ENCODE assay signal across 8 cellular contexts in genomic region chr13:43878897-43879322, GRCh38. TPM values are rescaled to one million over a fixed set of nuclear protein-coding genes. Genes with fewer than 3 reads are reported as not detected.
DNase-seq lines count a peak whose midpoint lies in the region; ATAC-seq and TF ChIP-seq lines count a peak whose summit lies in the region.

No MANE protein-coding gene starts in this region.

- H3K27me3 ChIP-seq in CD4-positive, alpha-beta T cell (ENCODE audit: control insufficient read depth, insufficient read depth, low read length) = no peaks in the 10 kb centered on the region
- H3K27me3 ChIP-seq in kidney epithelial cell (ENCODE audit: control insufficient read depth, insufficient read depth, low read length) = no peaks in the 10 kb centered on the region

- POLR2A ChIA-PET in CD4-positive, alpha-beta T cell (lab: Charles Lee) = interaction anchor here (0.7 to 1.5 kb wide), 7 partner anchors 11 to 1076 kb away, joined by 3 to 8 read pairs (median 3); no protein-coding TSS in a partner anchor

- peak overlapping the region; percentile 79 for H3K27ac Mint-ChIP-seq in CD4-positive, alpha-beta T cell

- DNase-seq in CD4-positive, alpha-beta T cell = peak in 4 of 10 experiments; percentile 0 to 5 (median 2)
- DNase-seq in SK-N-MC (ENCODE audit: low read depth, low spot score) = no peak
- DNase-seq in kidney epithelial cell (ENCODE audit: low read depth) = peak; percentile 47
- peak; percentile 1 for DNase-seq in stimulated activated CD8-positive, alpha-beta memory T cell treated with anti-CD3 and anti-CD28 coated beads, Interleukin-12 subunit alpha, Interleukin-12 subunit beta, amount 100 ng/mL, for 1 hour (ENCODE audit: low read depth)
- DNase-seq in SIG-M5 (lab: John Stamatoyannopoulos, UW) = no peak

- H3K36me3 ChIP-seq in SK-N-MC (ENCODE audit: insufficient read depth, low read length) (no peaks in the 10 kb centered on the region), kidney epithelial cell (ENCODE audit: control insufficient read depth, insufficient read depth, low read length) (no peaks in the 10 kb centered on the region)

- H3K4me3 ChIP-seq in SK-N-MC (peak overlapping the region; percentile 92), kidney epithelial cell (ENCODE audit: low read depth, low read length) (peak overlapping the region; percentile 88)

- no peak for ATAC-seq in CD4-positive, alpha-beta T cell (ENCODE audit: poor library complexity)
- ATAC-seq in GM19023 (IDR thresholded peaks at IDR 0.05; ENCODE audit: unreplicated experiment) = peak; percentile 37
- peak; percentile 35 for ATAC-seq in HG03139 (IDR thresholded peaks at IDR 0.05; ENCODE audit: unreplicated experiment)

- H3K27me3 Mint-ChIP-seq in CD4-positive, alpha-beta T cell = peaks cover 11% of the 10 kb centered on the region

- TF ChIP-seq CTCF in CD4-positive, alpha-beta T cell (IDR thresholded peaks at IDR 0.05) = no peak
- no peak for TF ChIP-seq CTCF in kidney epithelial cell (IDR thresholded peaks at IDR 0.05; ENCODE audit: insufficient read depth, low read length, poor library complexity, severe bottlenecking)

- H3K4me3 Mint-ChIP-seq in CD4-positive, alpha-beta T cell = peak overlapping the region; percentile 91

- H3K9ac ChIP-seq in SK-N-MC (ENCODE audit: insufficient read length) = peak overlapping the region; percentile 89

- intact Hi-C loops in CD4-positive, alpha-beta T cell (cut with DNase I, micrococcal nuclease) = loop anchor here (10.0 kb wide), 3 partner anchors 804 to 1284 kb away; no protein-coding TSS in a partner anchor

- peak overlapping the region; percentile 46 for H3K27ac ChIP-seq in CD4-positive, alpha-beta T cell (ENCODE audit: low read depth, low read length)
- H3K27ac ChIP-seq in SK-N-MC (no peak overlapping the region), cingulate gyrus (ENCODE audit: low read depth, low read length) (peak overlapping the region; percentile 76)

- CTCF ChIA-PET in CD4-positive, alpha-beta T cell (lab: Charles Lee) = interaction anchor here (0.9 kb wide), 1 partner anchor 30 kb away, joined by 3 read pairs; no protein-coding TSS in a partner anchor

- H3K4me1 Mint-ChIP-seq in CD4-positive, alpha-beta T cell (ENCODE audit: low read depth) = peaks cover 16% of the 10 kb centered on the region

- H3K36me3 Mint-ChIP-seq in CD4-positive, alpha-beta T cell (ENCODE audit: low read depth) = no peaks in the 10 kb centered on the region

- H3K9me3 Mint-ChIP-seq in CD4-positive, alpha-beta T cell = no peaks in the 10 kb centered on the region

- no peaks in the 10 kb centered on the region for H3K9me3 ChIP-seq in CD4-positive, alpha-beta T cell (ENCODE audit: control insufficient read depth, low read length)
- no peaks in the 10 kb centered on the region for H3K9me3 ChIP-seq in SK-N-MC (ENCODE audit: low read depth, low read length)

RNA-seq across cellular contexts. Expression of gene CCDC122, which starts 0.6 kb away (rescaled TPM):
- total RNA-seq in CD4-positive, alpha-beta T cell = under 1 TPM; 0.52 to 0.64 TPM
- total RNA-seq in kidney epithelial cell = 7.3 and 7.4 TPM in 2 replicates

RNA-seq across cellular contexts. Expression of gene LACC1, which starts 0.8 kb away (rescaled TPM):
- under 1 TPM; 0.93 to 0.95 TPM for total RNA-seq in CD4-positive, alpha-beta T cell
- 15.2 and 24.0 TPM in 2 replicates for total RNA-seq in kidney epithelial cell

Comparison
In these comparisons a context has a peak if more than half of its experiments do, and no peak if none do; other contexts are left out.
1. DNase-seq: peak in kidney epithelial cell (single experiment) and stimulated activated CD8-positive, alpha-beta memory T cell treated with anti-CD3 and anti-CD28 coated beads, Interleukin-12 subunit alpha, Interleukin-12 subunit beta, amount 100 ng/mL, for 1 hour (single experiment); none in SK-N-MC (single experiment) and SIG-M5 (single experiment).